16 cellular contexts compared by ENCODE assay signal in the genomic region with DNA sequence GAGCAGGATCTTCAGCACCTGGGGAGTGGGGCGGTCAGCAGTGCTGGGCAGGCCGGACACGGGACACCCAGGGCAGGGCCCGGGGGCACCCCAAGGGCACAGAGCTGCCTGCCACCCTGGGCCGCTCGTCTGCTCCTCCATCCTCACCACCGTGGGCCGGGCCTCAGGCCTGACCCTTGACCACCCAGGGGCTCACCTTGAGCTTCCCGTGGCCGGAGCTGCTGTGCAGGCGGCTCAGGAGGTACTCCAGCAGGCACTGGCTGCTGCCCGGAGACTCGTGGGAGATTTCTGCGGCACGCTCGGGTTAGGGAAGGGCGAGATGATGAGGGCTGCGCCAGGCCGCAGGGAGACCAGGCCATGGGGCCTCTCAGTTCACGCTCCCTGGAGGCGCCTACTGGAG. TPM values are rescaled to one million over a fixed set of nuclear protein-coding genes. Genes with fewer than 3 reads are reported as not detected.
DNase-seq lines count a peak whose midpoint lies in the region; ATAC-seq and TF ChIP-seq lines count a peak whose summit lies in the region.
"Had no signal": no experiment of that assay in that cellular context is flagged by ENCODE, and none has a peak within 500 bp of the region (broad histone marks: within the 10 kb centered on the region; RNA-seq: fewer than 3 reads in every experiment).

No MANE protein-coding gene starts in this region.

- no peak overlapping the region for H2AK5ac ChIP-seq in neuronal stem cell (ENCODE audit: low read depth, low read length)

- peaks cover 35 to 54% (median 38%) of the 10 kb centered on the region in 3 donors for H3K4me1 Mint-ChIP-seq in CD8-positive, alpha-beta memory T cell
- peaks cover 20 to 25% (median 21%) of the 10 kb centered on the region in 3 donors for H3K4me1 Mint-ChIP-seq in IgD-negative memory B cell

- intact Hi-C loops in colonic mucosa (cut with DNase I) = no loop called here
- intact Hi-C loops in ascending aorta (cut with DNase I) = no loop called here

- H3K36me3 ChIP-seq in CD8-positive, alpha-beta memory T cell (ENCODE audit: insufficient read depth, low read length) = no peaks in the 10 kb centered on the region
- H3K36me3 ChIP-seq in colonic mucosa (no peaks in the 10 kb centered on the region), neuronal stem cell (replicated peaks in 1 of 2; ENCODE audit: control insufficient read depth in 2 of 2, insufficient read depth in 2 of 2, low read length in 2 of 2) (peaks cover 8 to 13% of the 10 kb centered on the region in 2 donors), ascending aorta (peaks cover 11 to 19% of the 10 kb centered on the region in 2 donors)

- H3K18ac ChIP-seq in neuronal stem cell (ENCODE audit: low read length) = no peak overlapping the region

- POLR2A ChIA-PET in CD8-positive, alpha-beta memory T cell (lab: Charles Lee) = interaction anchor here (0.6 kb wide), 1 partner anchor 275 kb away, joined by 3 read pairs; no protein-coding TSS in a partner anchor

- no peak for DNase-seq in CD8-positive, alpha-beta memory T cell
- DNase-seq in colonic mucosa = no peak
- DNase-seq in neuronal stem cell (ENCODE audit: low spot score) = no peak
- DNase-seq in ascending aorta (ENCODE audit: low spot score in 2 of 2) = no peak
- DNase-seq in NCI-H1694 treated with DMSO at 0.1 percent for 48 hours (lab: John Stamatoyannopoulos, UW) = no peak
- DNase-seq: BE2C; KBM-7; NCI-H1048; NCI-H146; NCI-H2107; NCI-H226; NCI-H526; NK-92 treated with Interleukin-12 subunit alpha and Interleukin-12 subunit beta, amount 100 ng/mL, for 24 hours; OCI-M1 had no signal

- H2BK15ac ChIP-seq in neuronal stem cell (ENCODE audit: low read length) = no peak overlapping the region

- no CpG with 5 or more reads among the region's 21 CpGs for WGBS in neuronal stem cell (ENCODE audit: extremely low coverage in 2 of 2, insufficient read length in 2 of 2, insufficient replicate concordance in 1 of 2), 2 donors

- H3K4me3 ChIP-seq in CD8-positive, alpha-beta memory T cell (ENCODE audit: low read length) = no peak overlapping the region
- no peak overlapping the region for H3K4me3 ChIP-seq in colonic mucosa
- H3K4me3 ChIP-seq in neuronal stem cell (ENCODE audit: low read length in 2 of 2) = peak overlapping the region; percentile 6 to 97
- H3K4me3 ChIP-seq in ascending aorta = no peak overlapping the region

- no peaks in the 10 kb centered on the region for H3K9me3 ChIP-seq in CD8-positive, alpha-beta memory T cell (ENCODE audit: low read length)
- H3K9me3 ChIP-seq in colonic mucosa (no peaks in the 10 kb centered on the region), neuronal stem cell (replicated peaks in 1 of 2; ENCODE audit: control insufficient read depth in 2 of 2, insufficient read depth in 1 of 2, low read depth in 1 of 2, low read length in 2 of 2) (peaks cover 0 to 1% of the 10 kb centered on the region in 2 donors), ascending aorta (no peaks in the 10 kb centered on the region)
- H3K9me3 ChIP-seq: BE2C had no signal

- no peak overlapping the region for H3K14ac ChIP-seq in neuronal stem cell (ENCODE audit: low read length)

- no peaks in the 10 kb centered on the region for H3K27me3 ChIP-seq in CD8-positive, alpha-beta memory T cell (ENCODE audit: insufficient read depth, low read length, poor library complexity, severe bottlenecking)
- no peaks in the 10 kb centered on the region for H3K27me3 ChIP-seq in colonic mucosa
- no peaks in the 10 kb centered on the region for H3K27me3 ChIP-seq in neuronal stem cell (ENCODE audit: control insufficient read depth in 3 of 3, insufficient read depth in 3 of 3, low read depth in 1 of 3, low read length in 3 of 3)
- H3K27me3 ChIP-seq in ascending aorta = no peaks in the 10 kb centered on the region
- H3K27me3 ChIP-seq: BE2C had no signal

- peak overlapping the region in 5 of 7 donors; percentile 83 to 99 (median 94) for H3K4me3 Mint-ChIP-seq in CD8-positive, alpha-beta memory T cell
- peak overlapping the region in 3 of 4 donors; percentile 59 to 97 (median 96) for H3K4me3 Mint-ChIP-seq in IgD-negative memory B cell

- H2BK120ac ChIP-seq in neuronal stem cell (ENCODE audit: low read depth, low read length) = no peak overlapping the region

- H3K9me3 Mint-ChIP-seq in CD8-positive, alpha-beta memory T cell = no peaks in the 10 kb centered on the region
- H3K9me3 Mint-ChIP-seq in IgD-negative memory B cell = no peaks in the 10 kb centered on the region

- peak overlapping the region; percentile 84 for H2BK12ac ChIP-seq in neuronal stem cell (ENCODE audit: low read length)

- H2AFZ ChIP-seq in neuronal stem cell (ENCODE audit: low read length) = no peak overlapping the region

- no peak overlapping the region for H2BK5ac ChIP-seq in neuronal stem cell (ENCODE audit: low read length)

- H3K4ac ChIP-seq in neuronal stem cell (ENCODE audit: low read length) = no peak overlapping the region

- H4K91ac ChIP-seq in neuronal stem cell (ENCODE audit: low read depth, low read length, poor library complexity) = no peak overlapping the region

- H3K4me1 ChIP-seq in CD8-positive, alpha-beta memory T cell (ENCODE audit: insufficient read depth, low read length) = peaks cover 28% of the 10 kb centered on the region
- H3K4me1 ChIP-seq in colonic mucosa (peaks cover 13% of the 10 kb centered on the region), neuronal stem cell (ENCODE audit: control insufficient read depth in 2 of 2, insufficient read depth in 1 of 2, low read depth in 1 of 2, low read length in 2 of 2) (peaks cover 8 to 14% of the 10 kb centered on the region in 2 donors), ascending aorta (peaks cover 6 to 23% of the 10 kb centered on the region in 2 donors)
- H3K4me1 ChIP-seq: BE2C had no signal

- peaks cover 29% of the 10 kb centered on the region for H3K79me1 ChIP-seq in neuronal stem cell (ENCODE audit: low read depth, low read length)

- no peak for TF ChIP-seq CTCF in colonic mucosa (IDR thresholded peaks at IDR 0.05)
- no peak for TF ChIP-seq CTCF in ascending aorta (IDR thresholded peaks at IDR 0.05)

- peak overlapping the region in 1 of 8 donors; percentile 29 for H3K27ac Mint-ChIP-seq in CD8-positive, alpha-beta memory T cell
- no peak overlapping the region for H3K27ac Mint-ChIP-seq in IgD-negative memory B cell

- no peak overlapping the region for H3K4me2 ChIP-seq in neuronal stem cell (ENCODE audit: insufficient read depth, low read length, poor library complexity, severe bottlenecking)

- peak overlapping the region; percentile 12 for H3K9ac ChIP-seq in colonic mucosa (ENCODE audit: low read depth in 2 of 2, low read length in 2 of 2)
- no peak overlapping the region for H3K9ac ChIP-seq in neuronal stem cell (ENCODE audit: low read depth, low read length, poor library complexity)

- no peak overlapping the region for H4K8ac ChIP-seq in neuronal stem cell (ENCODE audit: low read depth, low read length)

- H3K23ac ChIP-seq in neuronal stem cell (ENCODE audit: low read depth, low read length, poor library complexity) = no peak overlapping the region

- no peak overlapping the region for H3K27ac ChIP-seq in CD8-positive, alpha-beta memory T cell (ENCODE audit: low read depth, low read length)
- H3K27ac ChIP-seq in colonic mucosa (no peak overlapping the region), neuronal stem cell (replicated peaks; ENCODE audit: low read length) (no peak overlapping the region), ascending aorta (no peak overlapping the region)

- peaks cover 0 to 27% (median 2%) of the 10 kb centered on the region in 3 donors for H3K36me3 Mint-ChIP-seq in CD8-positive, alpha-beta memory T cell
- peaks cover 3% of the 10 kb centered on the region for H3K36me3 Mint-ChIP-seq in IgD-negative memory B cell

- CTCF ChIA-PET in CD8-positive, alpha-beta memory T cell (lab: Charles Lee) = interaction anchor here (0.9 to 1.2 kb wide), 2 partner anchors 10 to 14 kb away, joined by 3 read pairs; a partner anchor contains a TSS

- ATAC-seq in HG03442 (IDR thresholded peaks at IDR 0.05; ENCODE audit: unreplicated experiment) = no peak

- no peaks in the 10 kb centered on the region for H3K27me3 Mint-ChIP-seq in CD8-positive, alpha-beta memory T cell
- H3K27me3 Mint-ChIP-seq in IgD-negative memory B cell = no peaks in the 10 kb centered on the region

RNA-seq across cellular contexts. Expression of a gene that starts 2.1 kb away (rescaled TPM):
- total RNA-seq in CD8-positive, alpha-beta memory T cell = 10 to 100 TPM; 41.2 to 44.2 TPM
- 6.2 TPM for polyA plus RNA-seq in CD8-positive, alpha-beta memory T cell
- 15.3 TPM for polyA plus RNA-seq in IgD-negative memory B cell
- total RNA-seq in colonic mucosa = 10 to 100 TPM; 29.3 to 46.7 TPM
- polyA plus RNA-seq in neuronal stem cell (2013, experiment 1 of 2) = 14.7 TPM
- 14.2 TPM for polyA plus RNA-seq in neuronal stem cell (2013, experiment 2 of 2)
- 117 TPM for total RNA-seq in ascending aorta

RNA-seq across cellular contexts. Expression of a gene that starts 2.3 kb away (rescaled TPM):
- total RNA-seq in CD8-positive, alpha-beta memory T cell = 100 to 1,000 TPM; 136 to 138 TPM
- 76.4 TPM for polyA plus RNA-seq in CD8-positive, alpha-beta memory T cell
- polyA plus RNA-seq in IgD-negative memory B cell = 91.8 TPM
- total RNA-seq in colonic mucosa = 10 to 100 TPM; 22.4 to 58.2 TPM
- polyA plus RNA-seq in neuronal stem cell (2013, experiment 1 of 2) = 79.2 TPM
- 73.1 TPM for polyA plus RNA-seq in neuronal stem cell (2013, experiment 2 of 2)
- total RNA-seq in ascending aorta = 6.5 TPM

RNA-seq across cellular contexts. Expression of a gene that starts 14.0 kb away (rescaled TPM):
- total RNA-seq in CD8-positive, alpha-beta memory T cell = 10 to 100 TPM; 13.2 to 13.3 TPM
- 6.5 TPM for polyA plus RNA-seq in CD8-positive, alpha-beta memory T cell
- polyA plus RNA-seq in IgD-negative memory B cell = 10.8 TPM
- total RNA-seq in colonic mucosa (10 to 100 TPM in 1 of 2 donors, 1 to 10 TPM in 1; 4.3 to 15.0 TPM), ascending aorta (6.7 TPM)
- 14.7 TPM for polyA plus RNA-seq in neuronal stem cell (2013, experiment 1 of 2)
- polyA plus RNA-seq in neuronal stem cell (2013, experiment 2 of 2) = 14.1 TPM

RNA-seq across cellular contexts. Expression of a gene that starts 58.3 kb away (rescaled TPM):
- total RNA-seq in CD8-positive, alpha-beta memory T cell = 10 to 100 TPM; 49.0 to 51.0 TPM
- 71.1 TPM for polyA plus RNA-seq in CD8-positive, alpha-beta memory T cell
- 84.5 TPM for polyA plus RNA-seq in IgD-negative memory B cell
- total RNA-seq in colonic mucosa = 100 to 1,000 TPM in 1 of 2 donors, 10 to 100 TPM in 1; 67.5 to 139 TPM
- 7.2 TPM for polyA plus RNA-seq in neuronal stem cell (2013, experiment 1 of 2)
- 7.3 TPM for polyA plus RNA-seq in neuronal stem cell (2013, experiment 2 of 2)
- total RNA-seq in ascending aorta = 261 TPM

Comparison
In these comparisons a context has a peak if more than half of its experiments do, and no peak if none do; other contexts are left out.
1. H3K4me3 ChIP-seq: peak in neuronal stem cell (2 of 2); none in CD8-positive, alpha-beta memory T cell (single experiment), colonic mucosa (single experiment) and ascending aorta (0 of 2).